8 cellular contexts compared by ENCODE assay signal in the genomic region with DNA sequence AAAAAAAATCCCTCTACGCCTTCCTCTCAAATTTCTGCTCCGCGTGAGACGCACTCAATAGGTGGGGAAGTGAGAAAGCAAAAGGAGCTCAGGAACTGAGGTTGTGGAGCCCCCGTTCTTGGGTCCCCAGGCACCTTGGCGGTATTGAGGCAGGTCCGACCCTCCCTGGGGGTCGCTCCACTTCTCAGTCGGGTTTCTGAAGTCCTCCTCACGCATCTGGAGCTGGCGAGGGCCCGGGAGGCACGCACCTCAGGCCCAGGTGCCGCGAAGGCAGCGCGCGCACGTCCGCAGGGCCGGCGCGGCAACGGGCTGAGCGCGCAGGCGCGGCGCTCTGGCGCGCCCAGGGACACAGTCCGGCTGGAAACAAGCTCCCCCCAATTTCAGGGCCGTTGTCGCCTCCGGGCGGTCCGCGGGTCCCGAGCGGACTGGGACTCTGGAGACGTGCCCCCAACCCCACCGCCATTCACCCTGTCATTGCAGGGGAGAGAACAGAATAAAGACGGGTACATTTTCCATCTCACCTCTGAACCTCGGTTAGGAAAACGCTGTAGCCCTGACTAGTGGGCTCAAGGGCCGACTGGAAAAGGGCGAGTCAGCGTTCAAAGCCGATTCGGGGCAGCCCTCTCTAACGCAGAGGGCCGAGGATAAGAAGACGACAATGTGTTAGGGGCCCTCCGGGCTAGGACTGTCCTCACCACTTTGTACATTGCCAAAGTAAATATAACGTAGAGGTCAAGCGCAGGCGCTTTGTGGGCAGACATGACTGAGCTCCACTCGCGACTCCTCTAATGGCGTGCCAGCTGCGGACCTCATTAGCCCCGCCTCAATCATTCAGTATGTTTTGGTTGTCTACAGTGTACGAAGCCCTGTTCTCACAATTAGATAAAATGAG. TPM values are rescaled to one million over a fixed set of nuclear protein-coding genes. Genes with fewer than 3 reads are reported as not detected.
DNase-seq lines count a peak whose midpoint lies in the region; ATAC-seq and TF ChIP-seq lines count a peak whose summit lies in the region.

A gene with protein sequence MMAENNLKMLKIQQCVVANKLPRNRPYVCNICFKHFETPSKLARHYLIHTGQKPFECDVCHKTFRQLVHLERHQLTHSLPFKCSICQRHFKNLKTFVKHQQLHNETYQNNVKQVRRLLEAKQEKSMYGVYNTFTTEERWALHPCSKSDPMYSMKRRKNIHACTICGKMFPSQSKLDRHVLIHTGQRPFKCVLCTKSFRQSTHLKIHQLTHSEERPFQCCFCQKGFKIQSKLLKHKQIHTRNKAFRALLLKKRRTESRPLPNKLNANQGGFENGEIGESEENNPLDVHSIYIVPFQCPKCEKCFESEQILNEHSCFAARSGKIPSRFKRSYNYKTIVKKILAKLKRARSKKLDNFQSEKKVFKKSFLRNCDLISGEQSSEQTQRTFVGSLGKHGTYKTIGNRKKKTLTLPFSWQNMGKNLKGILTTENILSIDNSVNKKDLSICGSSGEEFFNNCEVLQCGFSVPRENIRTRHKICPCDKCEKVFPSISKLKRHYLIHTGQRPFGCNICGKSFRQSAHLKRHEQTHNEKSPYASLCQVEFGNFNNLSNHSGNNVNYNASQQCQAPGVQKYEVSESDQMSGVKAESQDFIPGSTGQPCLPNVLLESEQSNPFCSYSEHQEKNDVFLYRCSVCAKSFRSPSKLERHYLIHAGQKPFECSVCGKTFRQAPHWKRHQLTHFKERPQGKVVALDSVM (minus strand): TSS at position 306 of the 892 bp plus-strand sequence. CDS start 4,853 bp downstream, outside the sequence.

- peak within 1 kb of the TSS; percentile 97 for H3K4me3 Mint-ChIP-seq in activated CD4-positive, alpha-beta T cell treated with anti-CD3 and anti-CD28 coated beads for 36 hours

- POLR2A ChIA-PET in activated CD4-positive, alpha-beta T cell treated with anti-CD3 and anti-CD28 coated beads for 36 hours (lab: Charles Lee): interaction anchor here (0.7 to 2.9 kb wide), 4 partner anchors 14 to 87 kb away, joined by 3 to 45 read pairs (median 5); a partner anchor contains a TSS

- no peaks in the 10 kb centered on the region for H3K9me3 Mint-ChIP-seq in activated CD4-positive, alpha-beta T cell treated with anti-CD3 and anti-CD28 coated beads for 36 hours (ENCODE audit: low read depth)

- DNase-seq in AG08396 (ENCODE audit: low spot score) (peak; percentile 93), NCI-H446 (lab: John Stamatoyannopoulos, UW) (peak; percentile 40 to 77), choroid plexus epithelial cell (ENCODE audit: low read depth) (peak; percentile 84)
- DNase-seq in activated CD4-positive, alpha-beta T cell treated with anti-CD3 and anti-CD28 coated beads for 36 hours: peak; percentile 88
- DNase-seq in stimulated activated CD4-positive, alpha-beta T cell treated with anti-CD3 and anti-CD28 coated beads, Interleukin-1b, Interleukin-23, amount 100 ng/mL, for 24 hours (ENCODE audit: low read depth in 4 of 4, low spot score in 1 of 4): peak; percentile 55 to 78 (median 68)

- peak within 1 kb of the TSS; percentile 85 for H3K4me3 ChIP-seq in choroid plexus epithelial cell (ENCODE audit: low read depth, low read length)

- H3K27me3 ChIP-seq in layer of hippocampus (ENCODE audit: control insufficient read depth, insufficient read depth, low read length): no peaks in the 10 kb centered on the region

- peaks cover 35% of the 10 kb centered on the region for H3K4me1 Mint-ChIP-seq in activated CD4-positive, alpha-beta T cell treated with anti-CD3 and anti-CD28 coated beads for 36 hours

- H3K27ac ChIP-seq in layer of hippocampus (ENCODE audit: low read depth, low read length): peak within 1 kb of the TSS; percentile 99

- intact Hi-C loops in activated CD4-positive, alpha-beta T cell treated with anti-CD3 and anti-CD28 coated beads for 36 hours (cut with DNase I, micrococcal nuclease): loop anchor here (1.0 to 10.0 kb wide), 9 partner anchors 19 to 1589 kb away; a partner anchor contains a TSS

- CTCF ChIA-PET in activated CD4-positive, alpha-beta T cell treated with anti-CD3 and anti-CD28 coated beads for 36 hours (lab: Charles Lee): interaction anchor here (0.8 to 5.8 kb wide), 3 partner anchors 14 to 367 kb away, joined by 3 to 68 read pairs (median 4); a partner anchor contains a TSS

- H3K36me3 Mint-ChIP-seq in activated CD4-positive, alpha-beta T cell treated with anti-CD3 and anti-CD28 coated beads for 36 hours (ENCODE audit: low read depth): peaks cover 36% of the 10 kb centered on the region

- H3K27ac Mint-ChIP-seq in activated CD4-positive, alpha-beta T cell treated with anti-CD3 and anti-CD28 coated beads for 36 hours: peak within 1 kb of the TSS; percentile 98

- ATAC-seq in GM19023 (IDR thresholded peaks at IDR 0.05; ENCODE audit: unreplicated experiment): peak; percentile 82
- ATAC-seq in HG03196 (IDR thresholded peaks at IDR 0.05; ENCODE audit: unreplicated experiment): peak; percentile 81
- peak; percentile 87 for ATAC-seq in activated CD4-positive, alpha-beta T cell treated with anti-CD3 and anti-CD28 coated beads for 36 hours

- no peaks in the 10 kb centered on the region for H3K27me3 Mint-ChIP-seq in activated CD4-positive, alpha-beta T cell treated with anti-CD3 and anti-CD28 coated beads for 36 hours

- TF ChIP-seq CTCF in choroid plexus epithelial cell (conservative IDR thresholded peaks at IDR 0.05; ENCODE audit: low read depth, low read length): no peak

RNA-seq across cellular contexts. Expression of the gene that starts here (rescaled TPM):
- 10 to 100 TPM; 64.1 to 65.1 TPM for total RNA-seq in activated CD4-positive, alpha-beta T cell treated with anti-CD3 and anti-CD28 coated beads for 36 hours

Comparison
In these comparisons a context has a peak if more than half of its experiments do, and no peak if none do; other contexts are left out.
1. Peak in every context shown above with its lines: DNase-seq, ATAC-seq, H3K4me3 ChIP-seq and H3K27ac ChIP-seq.